25 cellular contexts compared by ENCODE assay signal in genomic region chr11:16989554-16989953, GRCh38. TPM values are rescaled to one million over a fixed set of nuclear protein-coding genes. Genes with fewer than 3 reads are reported as not detected.
A peak's percentile ranks its signal among the peaks of the same experiment; 100 is the strongest.
DNase-seq lines count a peak whose midpoint lies in the region; ATAC-seq and TF ChIP-seq lines count a peak whose summit lies in the region.
"Had no signal": no experiment of that assay in that cellular context is flagged by ENCODE, and none has a peak within 500 bp of the region (broad histone marks: within the 10 kb centered on the region; RNA-seq: fewer than 3 reads in every experiment).

No MANE protein-coding gene starts in this region.

- H3K36me3 Mint-ChIP-seq in nephron (ENCODE audit: low read depth) = peaks cover 4% of the 10 kb centered on the region
- H3K36me3 Mint-ChIP-seq: activated naive CD4-positive, alpha-beta T cell treated with anti-CD3 and anti-CD28 coated beads, Interleukin-2, amount 50 U/mL, for 24 hours had no signal

- H3K27ac Mint-ChIP-seq in nephron = peak overlapping the region; percentile 31 to 88 (median 64)
- H3K27ac Mint-ChIP-seq: activated naive CD4-positive, alpha-beta T cell treated with anti-CD3 and anti-CD28 coated beads, Interleukin-2, amount 50 U/mL, for 24 hours; activated T-helper 2 cell treated with anti-CD3 and anti-CD28 coated beads, Interferon-gamma antibody, Interleukin-2, Interleukin-4, amounts not matched to agents 10 μg/mL and 5 μg/mL and 100 μg/mL, durations not matched to agents 14 hours and 24 hours and 36 hours; naive thymus-derived CD4-positive, alpha-beta T cell had no signal

- H3K4me3 Mint-ChIP-seq in nephron = no peak overlapping the region
- H3K4me3 Mint-ChIP-seq: activated naive CD4-positive, alpha-beta T cell treated with anti-CD3 and anti-CD28 coated beads, Interleukin-2, amount 50 U/mL, for 24 hours; naive thymus-derived CD4-positive, alpha-beta T cell had no signal

- H3K4me1 ChIP-seq in Peyer's patch = peaks cover 0 to 60% (median 6%) of the 10 kb centered on the region in 4 donors

- DNase-seq in DMS 273 (lab: John Stamatoyannopoulos, UW; ENCODE audit: unreplicated experiment) (peak; percentile 3), DMS 273 treated with DMSO at 0.1 percent for 48 hours (lab: John Stamatoyannopoulos, UW) (no peak), NCI-H1417 (lab: John Stamatoyannopoulos, UW) (peak in 2 of 3 experiments; percentile 66 to 88), Peyer's patch (peak in 2 of 3 donors; percentile 70 to 79), GDM1 (lab: John Stamatoyannopoulos, UW) (no peak), GM10248 (ENCODE audit: extremely low spot score) (no peak)
- DNase-seq: 8988T; activated CD4-positive, alpha-beta T cell treated with anti-CD3 and anti-CD28 coated beads, Interleukin-2, amount 50 U/mL, for 48 hours; activated CD8-positive, alpha-beta memory T cell treated with anti-CD3 and anti-CD28 coated beads, Interleukin-2, amount 50 U/mL, for 4 hours; effector CD8-positive, alpha-beta T cell; glutamatergic neuron; HCEC 1CT; left ventricle myocardium inferior; naive thymus-derived CD4-positive, alpha-beta T cell; NCI-H187; NCI-H446; stimulated activated naive CD8-positive, alpha-beta T cell treated with anti-CD3 and anti-CD28 coated beads, Interleukin-15, Interleukin-2, amounts not matched to agents 100 U/mL and 50 U/mL, for 24 hours had no signal

- no peaks in the 10 kb centered on the region for H3K27me3 ChIP-seq in Peyer's patch
- H3K27me3 ChIP-seq: vagina had no signal

- POLR2A ChIA-PET in GM10248 (lab: Yijun Ruan, JAX) = no interaction called here

- CTCF ChIA-PET in GM10248 (lab: Yijun Ruan, JAX) = interaction anchor here (0.9 to 1.6 kb wide), 8 partner anchors 8 to 204 kb away, joined by 3 to 6 read pairs (median 4); no protein-coding TSS in a partner anchor

- no peak for TF ChIP-seq CTCF in Peyer's patch (IDR thresholded peaks at IDR 0.05)
- no peak for TF ChIP-seq CTCF in nephron (IDR thresholded peaks at IDR 0.05; ENCODE audit: unreplicated experiment in 3 of 3)
- TF ChIP-seq CTCF in GM10248 (IDR thresholded peaks at IDR 0.05; ENCODE audit: control extremely low read depth, extremely low read depth, low read depth, missing control alignments) = no peak

- no peak overlapping the region for H3K4me3 ChIP-seq in Peyer's patch
- H3K4me3 ChIP-seq: left ventricle myocardium inferior, thoracic aorta, vagina had no signal

- H3K27ac ChIP-seq in Peyer's patch = peak overlapping the region in 2 of 4 donors; percentile 87 to 97
- H3K27ac ChIP-seq: epithelial cell of prostate, KMS-11, left ventricle myocardium inferior, thoracic aorta, vagina had no signal

- no peaks in the 10 kb centered on the region for H3K9me3 ChIP-seq in Peyer's patch
- H3K9me3 ChIP-seq: left ventricle myocardium inferior, thoracic aorta, vagina had no signal

- peaks cover 32% of the 10 kb centered on the region for H3K4me1 Mint-ChIP-seq in nephron

- H3K36me3 ChIP-seq in Peyer's patch = peaks cover 0 to 5% (median 0%) of the 10 kb centered on the region in 3 donors
- H3K36me3 ChIP-seq: left ventricle myocardium inferior, thoracic aorta, vagina had no signal

- TF ChIP-seq POLR2A in Peyer's patch (IDR thresholded peaks at IDR 0.05) = no peak

- H3K27me3 Mint-ChIP-seq in nephron (ENCODE audit: low read depth) = peaks cover 3% of the 10 kb centered on the region
- H3K27me3 Mint-ChIP-seq: activated naive CD4-positive, alpha-beta T cell treated with anti-CD3 and anti-CD28 coated beads, Interleukin-2, amount 50 U/mL, for 24 hours; naive thymus-derived CD4-positive, alpha-beta T cell had no signal

- H3K9me3 Mint-ChIP-seq in nephron = no peaks in the 10 kb centered on the region
- H3K9me3 Mint-ChIP-seq: activated naive CD4-positive, alpha-beta T cell treated with anti-CD3 and anti-CD28 coated beads, Interleukin-2, amount 50 U/mL, for 24 hours; activated T-helper 2 cell treated with anti-CD3 and anti-CD28 coated beads, Interferon-gamma antibody, Interleukin-2, Interleukin-4, amounts not matched to agents 10 μg/mL and 5 μg/mL and 100 μg/mL, durations not matched to agents 14 hours and 24 hours and 36 hours had no signal

- no peak for ATAC-seq in GM18873 (IDR thresholded peaks at IDR 0.05; ENCODE audit: low FRiP score, unreplicated experiment)
- ATAC-seq: naive thymus-derived CD4-positive, alpha-beta T cell; stimulated activated naive CD8-positive, alpha-beta T cell treated with anti-CD3 and anti-CD28 coated beads, Interleukin-15, Interleukin-2, amounts not matched to agents 100 U/mL and 50 U/mL, for 24 hours had no signal

RNA-seq across cellular contexts. Expression of gene PLEKHA7, which starts 24.7 kb away (rescaled TPM):
- total RNA-seq in Peyer's patch = 100 to 1,000 TPM; 129 to 211 (median 176) TPM

Comparison
In these comparisons a context has a peak if more than half of its experiments do, and no peak if none do; other contexts are left out.
1. DNase-seq: peak in DMS 273 (single experiment), NCI-H1417 (2 of 3) and Peyer's patch (2 of 3); none in DMS 273 treated with DMSO at 0.1 percent for 48 hours (single experiment), GDM1 (single experiment) and GM10248 (single experiment).